1 cellular context compared by ENCODE assay signal in the genomic region with DNA sequence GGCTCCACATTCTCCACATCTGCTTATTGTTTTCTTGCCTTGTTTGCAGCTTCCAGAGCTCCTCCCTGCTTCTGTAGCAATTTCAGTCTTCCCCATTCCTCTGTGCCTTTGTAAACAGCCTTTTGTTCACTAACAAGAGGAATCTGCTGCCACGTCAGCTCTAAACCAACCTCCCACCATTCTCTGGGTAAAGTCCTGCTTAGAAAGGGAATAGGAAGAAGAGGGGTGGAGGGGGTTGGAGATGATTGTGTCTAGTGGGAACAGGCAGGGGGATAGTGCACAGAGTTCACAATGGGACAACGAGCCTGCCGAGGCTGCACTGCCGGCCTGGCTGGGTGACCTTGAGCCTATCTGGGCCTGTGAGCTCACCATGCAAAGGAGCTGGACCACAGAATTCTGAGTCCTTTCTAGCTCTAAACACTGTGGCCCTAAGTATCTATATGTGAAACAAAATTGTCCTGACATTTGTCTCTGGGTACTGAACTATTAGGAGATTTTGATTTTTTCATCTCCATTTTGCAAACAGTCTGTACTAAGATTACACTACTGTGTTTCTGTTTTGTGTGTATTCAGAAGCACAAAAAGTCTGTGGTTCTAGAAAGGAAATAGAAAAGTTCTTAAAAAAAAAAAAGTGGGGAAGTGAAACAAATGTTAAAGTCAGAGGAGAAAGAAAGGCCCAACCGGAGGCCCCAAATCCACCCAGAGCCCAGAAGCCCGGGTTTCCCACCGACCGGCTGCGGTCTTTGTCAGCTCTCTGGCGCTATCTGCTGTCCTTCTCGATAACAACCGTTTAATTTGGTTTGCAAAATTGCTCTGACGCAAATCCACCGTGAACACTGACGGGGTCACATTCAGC.
TF ChIP-seq lines count a peak whose summit lies in the region.

No MANE protein-coding gene starts in this region.

TF ChIP-seq in HCT116, 20 proteins besides CTCF, POLR2A, EP300 and RAD21 (continued from another document):
- TF ChIP-seq CEBPB (IDR thresholded peaks at IDR 0.05; ENCODE audit: low read depth) (no peak), SRF (IDR thresholded peaks at IDR 0.05; ENCODE audit: low read depth) (no peak), ELF1 (IDR thresholded peaks at IDR 0.05; ENCODE audit: borderline replicate concordance, low read depth) (no peak), ZFX (IDR thresholded peaks at IDR 0.05) (no peak), FOSL1 (IDR thresholded peaks at IDR 0.05; ENCODE audit: low read depth) (no peak), EGR1 (IDR thresholded peaks at IDR 0.05; ENCODE audit: low read depth) (no peak)
